Comparison of ENCODE assay signal across 8 cellular contexts in the genomic region with DNA sequence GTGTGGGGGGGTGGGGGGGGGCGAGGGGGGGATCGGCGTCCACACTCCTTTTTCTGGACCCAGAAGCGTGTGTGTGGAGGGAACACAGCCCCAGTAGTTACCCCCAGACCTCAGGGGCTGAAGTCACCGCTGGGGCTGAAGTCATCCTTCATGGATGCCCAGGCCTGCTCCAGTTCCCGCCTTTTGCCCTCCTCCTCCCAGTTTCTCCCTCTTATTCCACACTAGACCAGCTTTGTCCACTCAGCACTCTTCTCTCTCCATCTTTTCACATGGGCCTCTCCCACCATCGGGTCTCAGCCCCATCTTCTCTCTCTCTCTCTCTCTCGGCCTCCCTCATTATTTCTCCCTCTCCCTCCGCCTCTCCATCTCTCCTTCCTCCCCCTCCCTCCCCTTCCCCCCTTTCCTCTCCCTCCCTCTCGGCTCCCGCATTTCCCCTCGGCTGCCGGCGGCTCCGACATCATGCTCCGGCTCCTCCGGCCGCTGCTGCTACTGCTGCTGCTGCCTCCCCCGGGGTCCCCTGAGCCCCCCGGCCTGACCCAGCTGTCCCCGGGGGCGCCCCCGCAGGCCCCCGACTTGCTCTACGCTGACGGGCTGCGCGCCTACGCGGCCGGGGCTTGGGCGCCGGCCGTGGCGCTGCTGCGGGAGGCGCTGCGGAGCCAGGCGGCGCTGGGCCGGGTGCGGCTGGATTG. TPM values are rescaled to one million over a fixed set of nuclear protein-coding genes. Genes with fewer than 3 reads are reported as not detected.
DNase-seq lines count a peak whose midpoint lies in the region; ATAC-seq and TF ChIP-seq lines count a peak whose summit lies in the region.

A gene with protein sequence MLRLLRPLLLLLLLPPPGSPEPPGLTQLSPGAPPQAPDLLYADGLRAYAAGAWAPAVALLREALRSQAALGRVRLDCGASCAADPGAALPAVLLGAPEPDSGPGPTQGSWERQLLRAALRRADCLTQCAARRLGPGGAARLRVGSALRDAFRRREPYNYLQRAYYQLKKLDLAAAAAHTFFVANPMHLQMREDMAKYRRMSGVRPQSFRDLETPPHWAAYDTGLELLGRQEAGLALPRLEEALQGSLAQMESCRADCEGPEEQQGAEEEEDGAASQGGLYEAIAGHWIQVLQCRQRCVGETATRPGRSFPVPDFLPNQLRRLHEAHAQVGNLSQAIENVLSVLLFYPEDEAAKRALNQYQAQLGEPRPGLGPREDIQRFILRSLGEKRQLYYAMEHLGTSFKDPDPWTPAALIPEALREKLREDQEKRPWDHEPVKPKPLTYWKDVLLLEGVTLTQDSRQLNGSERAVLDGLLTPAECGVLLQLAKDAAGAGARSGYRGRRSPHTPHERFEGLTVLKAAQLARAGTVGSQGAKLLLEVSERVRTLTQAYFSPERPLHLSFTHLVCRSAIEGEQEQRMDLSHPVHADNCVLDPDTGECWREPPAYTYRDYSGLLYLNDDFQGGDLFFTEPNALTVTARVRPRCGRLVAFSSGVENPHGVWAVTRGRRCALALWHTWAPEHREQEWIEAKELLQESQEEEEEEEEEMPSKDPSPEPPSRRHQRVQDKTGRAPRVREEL (plus strand): TSS at position 426 of the 689 bp plus-strand sequence. CDS start 34 bp downstream, at position 460.

- ATAC-seq in GM21367 (IDR thresholded peaks at IDR 0.05; ENCODE audit: unreplicated experiment): no peak

- H3K27ac ChIP-seq in left ventricle myocardium inferior (replicated peaks): peak within 1 kb of the TSS; percentile 87

- peaks cover 46% of the 10 kb centered on the region for H3K4me1 ChIP-seq in left ventricle myocardium inferior

- H3K4me3 ChIP-seq in left ventricle myocardium inferior: peak within 1 kb of the TSS; percentile 92

- H3K9me3 ChIP-seq in left ventricle myocardium inferior (replicated peaks): no peaks in the 10 kb centered on the region

- TF ChIP-seq CTCF in left ventricle myocardium inferior (IDR thresholded peaks at IDR 0.05; ENCODE audit: borderline replicate concordance) (no peak), GM20000 (IDR thresholded peaks at IDR 0.05; ENCODE audit: extremely low read depth, missing control alignments) (no peak)

- peaks cover 13% of the 10 kb centered on the region for H3K36me3 ChIP-seq in left ventricle myocardium inferior

- H3K27me3 ChIP-seq in left ventricle myocardium inferior (ENCODE audit: low read depth): peaks cover 6% of the 10 kb centered on the region

- DNase-seq in NCI-H1417 (lab: John Stamatoyannopoulos, UW) (peak; percentile 9 to 87 (median 79)), NCI-H1417 treated with DMSO at 0.1 percent for 48 hours (lab: John Stamatoyannopoulos, UW) (no peak), NCI-H2171 (lab: John Stamatoyannopoulos, UW) (peak; percentile 98), amniotic epithelial cell (ENCODE audit: low read depth) (peak; percentile 61), left ventricle myocardium inferior (peak; percentile 45), posterior vena cava (ENCODE audit: low spot score) (no peak), GM20000 (ENCODE audit: low spot score) (no peak)

- intact Hi-C loops in left ventricle myocardium inferior (cut with micrococcal nuclease) (loop anchor here (5.0 kb wide), 1 partner anchor 81 kb away; no protein-coding TSS in a partner anchor), posterior vena cava (cut with DNase I) (no loop called here)

RNA-seq across cellular contexts. Expression of the gene that starts here (rescaled TPM):
- 17.5 TPM for total RNA-seq in left ventricle myocardium inferior
- 10 to 100 TPM; 37.7 to 59.9 TPM for total RNA-seq in posterior vena cava

Comparison
In these comparisons a context has a peak if more than half of its experiments do, and no peak if none do; other contexts are left out.
1. DNase-seq: peak in NCI-H1417 (3 of 3), NCI-H2171 (single experiment), amniotic epithelial cell (single experiment) and left ventricle myocardium inferior (single experiment); none in NCI-H1417 treated with DMSO at 0.1 percent for 48 hours (single experiment), posterior vena cava (single experiment) and GM20000 (single experiment).